In the genomic region with DNA sequence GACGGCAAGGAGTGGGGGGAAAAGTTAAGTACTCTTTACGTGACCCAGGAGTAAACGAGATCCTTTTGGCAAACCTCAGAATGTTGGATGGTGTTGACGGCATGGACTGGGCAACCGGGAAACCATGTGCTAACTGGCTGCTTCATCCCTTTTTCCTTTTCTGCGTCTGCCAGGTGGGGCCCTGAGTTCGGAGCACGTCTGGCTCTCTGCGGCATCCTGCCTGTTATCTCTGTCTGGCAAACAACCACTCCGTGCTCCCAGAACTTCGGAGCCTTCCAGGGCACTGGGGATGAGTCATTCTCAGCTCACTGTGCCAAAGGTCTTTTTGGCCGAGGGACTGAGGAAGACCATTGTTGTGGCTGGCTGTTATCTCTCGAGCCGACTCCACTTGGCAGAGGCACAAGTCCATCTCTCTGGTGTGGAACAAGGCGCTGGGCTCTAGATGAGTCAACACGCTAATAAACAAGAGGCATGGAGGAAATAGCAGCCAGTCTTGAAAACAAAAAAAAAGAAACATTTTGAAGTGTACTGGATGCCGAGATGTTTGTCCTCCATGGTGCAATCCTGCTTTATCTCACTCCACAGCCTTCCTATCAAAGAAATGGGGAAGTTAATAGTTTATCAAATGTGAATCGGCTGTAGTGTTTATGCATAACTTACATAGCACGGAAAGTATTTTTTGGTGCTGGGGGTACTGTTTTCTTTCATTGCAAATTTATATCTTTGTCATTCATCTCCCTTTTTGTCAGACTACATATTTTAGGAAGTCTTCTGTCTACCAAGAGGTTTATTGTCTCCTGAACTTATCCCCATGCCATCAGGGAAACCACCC, we compare ENCODE assay signal across 8 cellular contexts.
DNase-seq lines count a peak whose midpoint lies in the region; ATAC-seq and TF ChIP-seq lines count a peak whose summit lies in the region.

No MANE protein-coding gene starts in this region.

- intact Hi-C loops in posterior cingulate gyrus (cut with DNase I): loop anchor here (5.0 kb wide), 1 partner anchor 63 kb away; the partner anchor contains the start of gene TXNDC5

- TF ChIP-seq EP300 in gastroesophageal sphincter (IDR thresholded peaks at IDR 0.05): no peak

- H3K9me3 ChIP-seq in gastroesophageal sphincter: no peaks in the 10 kb centered on the region

- TF ChIP-seq CTCF in AG09309 (IDR thresholded peaks at IDR 0.05; ENCODE audit: control insufficient read depth, insufficient read depth, low read depth, low read length, missing control alignments): no peak
- TF ChIP-seq CTCF in gastroesophageal sphincter (IDR thresholded peaks at IDR 0.05): no peak

- H3K4me3 ChIP-seq in AG09309 (ENCODE audit: control insufficient read depth, low read depth, low read length) (no peak overlapping the region), gastroesophageal sphincter (no peak overlapping the region)

- no peaks in the 10 kb centered on the region for H3K27me3 ChIP-seq in gastroesophageal sphincter

- peak overlapping the region in 2 of 4 donors; percentile 3 to 42 for H3K27ac ChIP-seq in gastroesophageal sphincter

- no peaks in the 10 kb centered on the region for H3K36me3 ChIP-seq in gastroesophageal sphincter

- 5 to 11% methylated on average over 6 to 14 of the region's 19 CpGs for WGBS in gastroesophageal sphincter (ENCODE audit: low coverage in 1 of 2), 2 donors

- DNase-seq in AG09309 (ENCODE audit: low read depth) (peak; percentile 96), SW480 (ENCODE audit: low spot score) (peak; percentile 89), posterior cingulate gyrus (peak; percentile 52 to 96 (median 80)), NCI-H2227 (lab: John Stamatoyannopoulos, UW; ENCODE audit: unreplicated experiment) (no peak), cortex of kidney (lab: John Stamatoyannopoulos, UW) (no peak)

- peak; percentile 44 for ATAC-seq in HG02938 (IDR thresholded peaks at IDR 0.05; ENCODE audit: unreplicated experiment)
- ATAC-seq in gastroesophageal sphincter: peak; percentile 91
- no peak for ATAC-seq in HG03045 (IDR thresholded peaks at IDR 0.05; ENCODE audit: unreplicated experiment)

- H3K4me1 ChIP-seq in gastroesophageal sphincter: peaks cover 0 to 19% (median 5%) of the 10 kb centered on the region in 3 donors

- no peak for TF ChIP-seq POLR2A in gastroesophageal sphincter (IDR thresholded peaks at IDR 0.05)

Comparison
In these comparisons a context has a peak if more than half of its experiments do, and no peak if none do; other contexts are left out.
1. DNase-seq: peak in AG09309 (single experiment), SW480 (single experiment) and posterior cingulate gyrus (10 of 10); none in NCI-H2227 (single experiment) and cortex of kidney (single experiment).